Comparison of ENCODE assay signal across 25 cellular contexts in the genomic region with DNA sequence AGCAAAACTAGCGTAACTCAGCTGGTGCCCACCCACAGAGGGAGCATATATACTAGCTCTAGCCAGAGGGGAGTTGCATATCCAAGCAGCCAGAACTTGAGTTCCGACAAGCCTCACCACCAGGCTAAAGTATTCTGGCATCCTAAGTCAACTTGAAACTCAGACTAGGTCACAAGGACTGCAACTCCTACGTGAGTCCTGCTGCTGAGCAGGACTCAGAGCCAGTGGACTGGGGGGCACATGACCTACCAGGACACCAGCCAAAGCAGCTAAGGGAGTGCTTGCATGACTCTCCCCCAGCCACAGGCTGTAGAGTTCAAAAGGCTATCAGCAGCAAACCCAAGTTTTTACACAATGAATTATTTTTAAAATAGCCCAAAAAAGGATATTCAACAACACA. TPM values are rescaled to one million over a fixed set of nuclear protein-coding genes. Genes with fewer than 3 reads are reported as not detected.
A peak's percentile ranks its signal among the peaks of the same experiment; 100 is the strongest.
DNase-seq lines count a peak whose midpoint lies in the region; ATAC-seq, FAIRE-seq and TF ChIP-seq lines count a peak whose summit lies in the region.
"Had no signal": no experiment of that assay in that cellular context is flagged by ENCODE, and none has a peak within 500 bp of the region (broad histone marks: within the 10 kb centered on the region; RNA-seq: fewer than 3 reads in every experiment).

No MANE protein-coding gene starts in this region.

- POLR2A ChIA-PET in WTC11 (lab: Charles Lee): no interaction called here
- POLR2A ChIA-PET in CD4-positive, alpha-beta T cell (lab: Charles Lee): no interaction called here

- H3K4me3 Mint-ChIP-seq in WTC11: no peak overlapping the region
- H3K4me3 Mint-ChIP-seq in CD4-positive, alpha-beta T cell: no peak overlapping the region
- H3K4me3 Mint-ChIP-seq: CD8-positive, alpha-beta T cell had no signal

- peak; percentile 14 for FAIRE-seq in GM12892 (lab: Jason Lieb, UNC)
- FAIRE-seq: G401.6, GM19239 had no signal

- no peak overlapping the region for H3K4me3 ChIP-seq in fibroblast of the aortic adventitia (ENCODE audit: low read depth, low read length)
- H3K4me3 ChIP-seq in H7 (ENCODE audit: insufficient read depth, low read depth, low read length): no peak overlapping the region
- H3K4me3 ChIP-seq: BLaER1 treated with 17β-estradiol and CSF1 and Interleukin-3, amounts not matched to agents 10 nM and 100 nM; HAP-1; SK-N-MC had no signal

- no peaks in the 10 kb centered on the region for H3K27me3 ChIP-seq in H7 (ENCODE audit: control insufficient read depth, insufficient read depth, low read length)
- no peaks in the 10 kb centered on the region for H3K27me3 ChIP-seq in CD4-positive, alpha-beta T cell (ENCODE audit: control insufficient read depth, insufficient read depth, low read length)
- H3K27me3 ChIP-seq: BLaER1 treated with 17β-estradiol and CSF1 and Interleukin-3, amounts not matched to agents 10 nM and 100 nM had no signal

- intact Hi-C loops in CD4-positive, alpha-beta T cell (cut with DNase I, micrococcal nuclease): loop anchor here in 1 of 2 experiments (5.0 kb wide), 1 partner anchor 38 kb away; no protein-coding TSS in a partner anchor

- H3K4me1 Mint-ChIP-seq in WTC11: no peaks in the 10 kb centered on the region
- H3K4me1 Mint-ChIP-seq in CD4-positive, alpha-beta T cell (ENCODE audit: low read depth): no peaks in the 10 kb centered on the region

- H3K9me3 ChIP-seq in CD4-positive, alpha-beta T cell (ENCODE audit: control insufficient read depth, low read length): peaks cover 8% of the 10 kb centered on the region
- H3K9me3 ChIP-seq: HAP-1 had no signal

- H3K36me3 Mint-ChIP-seq in WTC11: peaks cover 8% of the 10 kb centered on the region
- H3K36me3 Mint-ChIP-seq in CD4-positive, alpha-beta T cell (ENCODE audit: low read depth): no peaks in the 10 kb centered on the region

- CTCF ChIA-PET in WTC11 (lab: Charles Lee): no interaction called here
- CTCF ChIA-PET in CD4-positive, alpha-beta T cell (lab: Charles Lee): no interaction called here

- DNase-seq in GM12892 (ENCODE audit: insufficient read length) (no peak), M059J (ENCODE audit: low read depth) (peak; percentile 39), WTC11 (ENCODE audit: low spot score) (peak; percentile 13), fibroblast of the aortic adventitia (ENCODE audit: low read depth) (peak; percentile 43), DMS53 (lab: John Stamatoyannopoulos, UW) (no peak), GOT3 (lab: John Stamatoyannopoulos, UW) (no peak), H7 (no peak)
- no peak for DNase-seq in CD4-positive, alpha-beta T cell
- DNase-seq: 8988T; Calu3; CD8-positive, alpha-beta T cell; DMS153; NCI-H1417; NCI-H1694 treated with DMSO at 0.1 percent for 48 hours; NCI-H2081 treated with DMSO at 0.1 percent for 48 hours; NCI-H2171 treated with DMSO at 0.1 percent for 48 hours; NCI-H446; NCI-H526; RPMI8226; SHP77 had no signal

- TF ChIP-seq CTCF in WTC11 (IDR thresholded peaks at IDR 0.05): no peak
- no peak for TF ChIP-seq CTCF in fibroblast of the aortic adventitia (IDR thresholded peaks at IDR 0.05; ENCODE audit: insufficient read depth, low read length)
- no peak for TF ChIP-seq CTCF in CD4-positive, alpha-beta T cell (IDR thresholded peaks at IDR 0.05)

- no peaks in the 10 kb centered on the region for H3K27me3 Mint-ChIP-seq in WTC11 (ENCODE audit: low read depth)
- H3K27me3 Mint-ChIP-seq in CD4-positive, alpha-beta T cell: peaks cover 19% of the 10 kb centered on the region

- H3K9me3 Mint-ChIP-seq in WTC11: peaks cover 23% of the 10 kb centered on the region
- peaks cover 4% of the 10 kb centered on the region for H3K9me3 Mint-ChIP-seq in CD4-positive, alpha-beta T cell

- H3K27ac ChIP-seq in CD4-positive, alpha-beta T cell (ENCODE audit: low read depth, low read length): no peak overlapping the region
- H3K27ac ChIP-seq: BLaER1 treated with 17β-estradiol and CSF1 and Interleukin-3, amounts not matched to agents 10 nM and 100 nM; SK-N-MC had no signal

- H3K27ac Mint-ChIP-seq in WTC11: no peak overlapping the region
- H3K27ac Mint-ChIP-seq in CD4-positive, alpha-beta T cell: no peak overlapping the region
- H3K27ac Mint-ChIP-seq: CD8-positive, alpha-beta T cell had no signal

- H3K36me3 ChIP-seq in H7 (replicated peaks; ENCODE audit: control insufficient read depth, insufficient read depth, low read length): no peaks in the 10 kb centered on the region
- H3K36me3 ChIP-seq: HAP-1 had no signal

- no peak for ATAC-seq in WTC11
- no peak for ATAC-seq in CD4-positive, alpha-beta T cell (ENCODE audit: poor library complexity)
- ATAC-seq: CD8-positive, alpha-beta T cell had no signal

- TF ChIP-seq POLR2A in GM12892 (IDR thresholded peaks at IDR 0.05; ENCODE audit: low read depth, low read length): no peak

TF ChIP-seq in WTC11, 78 proteins besides CTCF, POLR2A, EP300 and RAD21:
- no peak for TF ChIP-seq JUN (CRISPR knock-in tag; IDR thresholded peaks at IDR 0.05)
- TF ChIP-seq, protein P1, sequence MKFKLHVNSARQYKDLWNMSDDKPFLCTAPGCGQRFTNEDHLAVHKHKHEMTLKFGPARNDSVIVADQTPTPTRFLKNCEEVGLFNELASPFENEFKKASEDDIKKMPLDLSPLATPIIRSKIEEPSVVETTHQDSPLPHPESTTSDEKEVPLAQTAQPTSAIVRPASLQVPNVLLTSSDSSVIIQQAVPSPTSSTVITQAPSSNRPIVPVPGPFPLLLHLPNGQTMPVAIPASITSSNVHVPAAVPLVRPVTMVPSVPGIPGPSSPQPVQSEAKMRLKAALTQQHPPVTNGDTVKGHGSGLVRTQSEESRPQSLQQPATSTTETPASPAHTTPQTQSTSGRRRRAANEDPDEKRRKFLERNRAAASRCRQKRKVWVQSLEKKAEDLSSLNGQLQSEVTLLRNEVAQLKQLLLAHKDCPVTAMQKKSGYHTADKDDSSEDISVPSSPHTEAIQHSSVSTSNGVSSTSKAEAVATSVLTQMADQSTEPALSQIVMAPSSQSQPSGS (CRISPR knock-in tag; IDR thresholded peaks at IDR 0.05; ENCODE audit: borderline replicate concordance, low read depth): no peak
- no peak for TF ChIP-seq ZNF396 (CRISPR knock-in tag; IDR thresholded peaks at IDR 0.05; ENCODE audit: borderline replicate concordance)
- no peak for TF ChIP-seq IRF2 (CRISPR knock-in tag; IDR thresholded peaks at IDR 0.05; ENCODE audit: borderline replicate concordance, low read depth)
- TF ChIP-seq, protein P2, sequence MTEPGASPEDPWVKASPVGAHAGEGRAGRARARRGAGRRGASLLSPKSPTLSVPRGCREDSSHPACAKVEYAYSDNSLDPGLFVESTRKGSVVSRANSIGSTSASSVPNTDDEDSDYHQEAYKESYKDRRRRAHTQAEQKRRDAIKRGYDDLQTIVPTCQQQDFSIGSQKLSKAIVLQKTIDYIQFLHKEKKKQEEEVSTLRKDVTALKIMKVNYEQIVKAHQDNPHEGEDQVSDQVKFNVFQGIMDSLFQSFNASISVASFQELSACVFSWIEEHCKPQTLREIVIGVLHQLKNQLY (CRISPR knock-in tag; IDR thresholded peaks at IDR 0.05): no peak
- TF ChIP-seq SP1 (CRISPR knock-in tag; conservative IDR thresholded peaks at IDR 0.05): no peak
- TF ChIP-seq, protein P3, sequence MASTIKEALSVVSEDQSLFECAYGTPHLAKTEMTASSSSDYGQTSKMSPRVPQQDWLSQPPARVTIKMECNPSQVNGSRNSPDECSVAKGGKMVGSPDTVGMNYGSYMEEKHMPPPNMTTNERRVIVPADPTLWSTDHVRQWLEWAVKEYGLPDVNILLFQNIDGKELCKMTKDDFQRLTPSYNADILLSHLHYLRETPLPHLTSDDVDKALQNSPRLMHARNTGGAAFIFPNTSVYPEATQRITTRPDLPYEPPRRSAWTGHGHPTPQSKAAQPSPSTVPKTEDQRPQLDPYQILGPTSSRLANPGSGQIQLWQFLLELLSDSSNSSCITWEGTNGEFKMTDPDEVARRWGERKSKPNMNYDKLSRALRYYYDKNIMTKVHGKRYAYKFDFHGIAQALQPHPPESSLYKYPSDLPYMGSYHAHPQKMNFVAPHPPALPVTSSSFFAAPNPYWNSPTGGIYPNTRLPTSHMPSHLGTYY (CRISPR knock-in tag; IDR thresholded peaks at IDR 0.05): no peak
- TF ChIP-seq ELF4 (CRISPR knock-in tag; IDR thresholded peaks at IDR 0.05; ENCODE audit: low read depth): no peak

RNA-seq across cellular contexts. Expression of a gene that starts 26.1 kb away (rescaled TPM):
- 25.8 TPM for polyA plus RNA-seq in GM12892 (2012; ENCODE audit: missing spikeins)
- total RNA-seq in M059J (2014; rRNA removed; shearing (Covaris generic)): 158 and 167 TPM in 2 replicates
- 31.9 to 35.1 TPM (median 33.6 TPM) in 3 replicates for total RNA-seq in WTC11 (2021)
- total RNA-seq in fibroblast of the aortic adventitia (ENCODE audit: low replicate concordance): 43.7 and 105 TPM in 2 replicates
- 31.2 and 43.1 TPM in 2 replicates for total RNA-seq in H7 (2014; rRNA removed; shearing (Covaris generic))
- 1 to 10 TPM; 4.3 to 5.6 TPM for total RNA-seq in CD4-positive, alpha-beta T cell

RNA-seq across cellular contexts. Expression of a gene that starts 27.4 kb away (rescaled TPM):
- polyA plus RNA-seq in GM12892 (2012; ENCODE audit: missing spikeins): 71.2 TPM
- 45.9 and 47.7 TPM in 2 replicates for total RNA-seq in M059J (2014; rRNA removed; shearing (Covaris generic))
- 4.6 to 9.0 TPM (median 6.1 TPM) in 3 replicates for total RNA-seq in WTC11 (2021)
- 0.65 and 4.6 TPM in 2 replicates for total RNA-seq in fibroblast of the aortic adventitia (ENCODE audit: low replicate concordance)
- 2.6 and 3.3 TPM in 2 replicates for total RNA-seq in H7 (2014; rRNA removed; shearing (Covaris generic))
- 100 to 1,000 TPM; 220 to 229 TPM for total RNA-seq in CD4-positive, alpha-beta T cell
- total RNA-seq: Calu3 had no signal

Comparison
In these comparisons a context has a peak if more than half of its experiments do, and no peak if none do; other contexts are left out.
1. DNase-seq: peak in M059J (single experiment), WTC11 (single experiment) and fibroblast of the aortic adventitia (single experiment); none in GM12892 (single experiment), DMS53 (single experiment), GOT3 (single experiment), H7 (single experiment) and CD4-positive, alpha-beta T cell (0 of 10).